26 cellular contexts compared by ENCODE assay signal in genomic region chr11:45675646-45676045, GRCh38. TPM values are rescaled to one million over a fixed set of nuclear protein-coding genes. Genes with fewer than 3 reads are reported as not detected.
"Had no signal": no experiment of that assay in that cellular context is flagged by ENCODE, and none has a peak within 500 bp of the region (broad histone marks: within the 10 kb centered on the region; RNA-seq: fewer than 3 reads in every experiment).

No MANE protein-coding gene starts in this region.

- ATAC-seq: naive thymus-derived CD8-positive, alpha-beta T cell; natural killer cell treated with Interleukin-12 subunit alpha and Interleukin-12 subunit beta and Interleukin-15 and Interleukin-18, amount 100 ng/mL, for 72 hours; pancreas; psoas muscle; right cardiac atrium; right lobe of liver; stimulated activated naive CD8-positive, alpha-beta T cell treated with anti-CD3 and anti-CD28 coated beads, Interleukin-15, amount 100 ng/mL, for 72 hours; stimulated activated naive CD8-positive, alpha-beta T cell treated with anti-CD3 and anti-CD28 coated beads, Interleukin-15, Interleukin-2, amounts not matched to agents 100 U/mL and 50 U/mL, for 24 hours had no signal

- H3K4me1 ChIP-seq: pancreas, psoas muscle, right lobe of liver, sigmoid colon, suprapubic skin, testis, tibial nerve, upper lobe of left lung, vagina had no signal

- H3K27me3 ChIP-seq: pancreas, right lobe of liver, sigmoid colon, suprapubic skin, testis, tibial nerve, upper lobe of left lung, vagina had no signal

- H3K4me3 ChIP-seq: pancreas, psoas muscle, right lobe of liver, sigmoid colon, suprapubic skin, testis, tibial nerve, upper lobe of left lung, vagina had no signal

- H3K36me3 ChIP-seq: pancreas, right lobe of liver, sigmoid colon, suprapubic skin, tibial nerve, upper lobe of left lung, vagina had no signal

- DNase-seq: naive B cell; naive thymus-derived CD8-positive, alpha-beta T cell; nephron progenitor cell; occipital lobe; pancreas; psoas muscle; right cardiac atrium; right lobe of liver; small intestine; stimulated activated CD4-positive, alpha-beta T cell treated with anti-CD3 and anti-CD28 coated beads, Interleukin-12 subunit alpha, Interleukin-12 subunit beta, amount 100 ng/mL, for 4 hours; stimulated activated CD4-positive, alpha-beta T cell treated with anti-CD3 and anti-CD28 coated beads, Interleukin-1b, Interleukin-23, amount 100 ng/mL, for 48 hours; stimulated activated CD4-positive, alpha-beta T cell treated with anti-CD3 and anti-CD28 coated beads, Interleukin-4, amount 100 ng/mL, for 1 hour; stimulated activated CD4-positive, alpha-beta T cell treated with anti-CD3 and anti-CD28 coated beads, Interleukin-4, amount 100 ng/mL, for 4 hours; stimulated activated CD8-positive, alpha-beta memory T cell treated with anti-CD3 and anti-CD28 coated beads, Interleukin-4, amount 100 ng/mL, for 48 hours; stimulated activated naive CD4-positive, alpha-beta T cell; stimulated activated naive CD8-positive, alpha-beta T cell treated with anti-CD3 and anti-CD28 coated beads, Interleukin-15, amount 100 ng/mL, for 72 hours; stimulated activated naive CD8-positive, alpha-beta T cell treated with anti-CD3 and anti-CD28 coated beads, Interleukin-15, Interleukin-2, amounts not matched to agents 100 U/mL and 50 U/mL, for 24 hours; substantia nigra; testis; trophoblast cell; upper lobe of left lung had no signal

- H3K27ac ChIP-seq: pancreas, psoas muscle, right lobe of liver, sigmoid colon, suprapubic skin, testis, tibial nerve, upper lobe of left lung, vagina had no signal

- H3K9me3 ChIP-seq: pancreas, psoas muscle, right lobe of liver, sigmoid colon, suprapubic skin, testis, tibial nerve, upper lobe of left lung, vagina had no signal

RNA-seq across cellular contexts. Expression of gene CHST1, which starts 10.2 kb away (rescaled TPM):
- total RNA-seq: naive thymus-derived CD8-positive, alpha-beta T cell; natural killer cell treated with Interleukin-12 subunit alpha and Interleukin-12 subunit beta and Interleukin-15 and Interleukin-18, amount 100 ng/mL, for 72 hours had no signal
- polyA plus RNA-seq: naive thymus-derived CD8-positive, alpha-beta T cell had no signal
